1 cellular context compared by ENCODE assay signal in the genomic region with DNA sequence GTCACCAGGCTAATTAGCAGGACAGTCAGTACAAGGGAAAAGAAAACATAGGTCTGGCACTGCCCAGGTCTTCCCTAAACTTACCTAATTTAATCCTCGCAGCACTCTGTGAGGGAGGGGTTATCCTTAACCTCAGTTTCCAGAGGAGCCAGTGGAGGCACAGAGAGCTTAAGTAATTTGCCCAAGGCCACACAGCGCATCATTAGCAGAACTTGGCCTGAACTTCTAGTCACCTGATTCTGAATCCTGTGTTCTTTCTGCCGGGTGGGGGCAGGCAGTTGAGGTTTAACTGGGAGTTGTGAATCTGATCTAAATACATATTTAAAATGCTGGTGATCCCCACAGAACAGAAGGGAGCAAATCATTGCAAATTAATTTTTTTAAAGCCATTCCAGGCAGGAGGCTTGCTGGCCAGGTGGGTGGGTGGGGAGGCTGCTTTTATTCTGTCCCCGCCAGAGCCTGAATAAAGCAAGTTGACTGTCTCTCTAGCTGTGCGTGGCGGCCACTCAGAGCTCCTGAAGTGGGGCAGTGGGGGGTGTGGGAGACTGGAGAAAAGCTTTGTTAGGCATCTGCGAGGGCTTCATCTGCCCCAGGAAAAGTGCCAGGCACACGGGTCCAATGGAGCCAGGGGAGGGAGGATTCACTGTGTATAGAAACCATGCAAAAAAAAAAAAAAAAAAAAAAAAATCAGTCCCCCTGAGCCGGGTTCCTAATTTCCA.
TF ChIP-seq lines count a peak whose summit lies in the region.

No MANE protein-coding gene starts in this region.

TF ChIP-seq in SK-N-SH, 30 proteins besides CTCF, POLR2A, EP300 and RAD21 (continued from another document):
- no peak for TF ChIP-seq EZH2phosphoT487 (IDR thresholded peaks at IDR 0.05; ENCODE audit: borderline replicate concordance, low read depth)
- no peak for TF ChIP-seq TAF1 (IDR thresholded peaks at IDR 0.05; ENCODE audit: borderline replicate concordance, low read depth, low read length)
- TF ChIP-seq, protein P1, sequence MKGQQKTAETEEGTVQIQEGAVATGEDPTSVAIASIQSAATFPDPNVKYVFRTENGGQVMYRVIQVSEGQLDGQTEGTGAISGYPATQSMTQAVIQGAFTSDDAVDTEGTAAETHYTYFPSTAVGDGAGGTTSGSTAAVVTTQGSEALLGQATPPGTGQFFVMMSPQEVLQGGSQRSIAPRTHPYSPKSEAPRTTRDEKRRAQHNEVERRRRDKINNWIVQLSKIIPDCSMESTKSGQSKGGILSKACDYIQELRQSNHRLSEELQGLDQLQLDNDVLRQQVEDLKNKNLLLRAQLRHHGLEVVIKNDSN (IDR thresholded peaks at IDR 0.05; ENCODE audit: borderline replicate concordance, low read depth) = no peak
- TF ChIP-seq NFIC (IDR thresholded peaks at IDR 0.05; ENCODE audit: borderline replicate concordance) = no peak
- TF ChIP-seq PBX3 (IDR thresholded peaks at IDR 0.05) = no peak
- no peak for TF ChIP-seq REST (IDR thresholded peaks at IDR 0.05; ENCODE audit: low read depth, low read length)
- no peak for TF ChIP-seq MAX (IDR thresholded peaks at IDR 0.05; ENCODE audit: low read depth)
- no peak for TF ChIP-seq TEAD4 (IDR thresholded peaks at IDR 0.05; ENCODE audit: borderline replicate concordance, insufficient read depth)
- TF ChIP-seq JUND (IDR thresholded peaks at IDR 0.05) = no peak
- no peak for TF ChIP-seq GATA2 (CRISPR knock-in tag; IDR thresholded peaks at IDR 0.05)
- TF ChIP-seq POLR2AphosphoS5 (IDR thresholded peaks at IDR 0.05; ENCODE audit: low read depth, low read length) = no peak
